In the genomic region with DNA sequence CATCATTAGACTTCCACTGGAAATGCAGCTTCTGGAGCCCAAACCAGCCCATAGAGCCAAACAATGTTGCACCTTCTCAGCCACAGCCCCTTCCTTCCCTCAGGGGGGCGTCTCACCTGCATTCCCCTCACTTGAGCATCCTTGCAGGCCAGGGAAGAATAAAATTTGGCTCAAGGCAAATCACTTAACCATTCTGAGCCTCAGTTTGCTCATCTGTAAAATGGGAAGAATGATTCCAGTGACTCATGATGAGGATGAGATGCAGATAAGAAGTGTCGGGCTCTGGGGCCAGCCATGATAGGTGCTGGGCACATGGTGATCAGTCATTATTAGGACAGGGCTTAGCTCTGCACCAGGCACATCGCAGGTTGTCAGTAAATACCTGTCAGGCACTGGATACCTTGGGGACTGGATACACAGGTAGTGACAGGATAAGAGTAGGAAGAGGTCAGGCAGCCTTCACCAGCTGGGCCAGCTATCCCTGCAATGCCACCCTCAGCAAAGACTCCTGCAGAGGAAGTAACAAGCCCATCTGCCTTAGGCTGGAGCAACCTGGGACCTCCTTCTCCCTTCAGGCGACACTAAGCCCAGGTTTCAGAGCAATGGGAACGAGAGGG, we compare ENCODE assay signal across 15 cellular contexts.
DNase-seq lines count a peak whose midpoint lies in the region; FAIRE-seq and TF ChIP-seq lines count a peak whose summit lies in the region.
"Had no signal": no experiment of that assay in that cellular context is flagged by ENCODE, and none has a peak within 500 bp of the region (broad histone marks: within the 10 kb centered on the region; RNA-seq: fewer than 3 reads in every experiment).

No MANE protein-coding gene starts in this region.

- no peak overlapping the region for H3K4me3 Mint-ChIP-seq in endodermal cell
- H3K4me3 Mint-ChIP-seq in activated CD4-positive, alpha-beta T cell treated with anti-CD3 and anti-CD28 coated beads, Interleukin-2, amount 10 ng/mL, durations not matched to agents 7 days and 5 days = no peak overlapping the region

- intact Hi-C loops in posterior vena cava (cut with DNase I) = loop anchor here in 1 of 2 donors (10.0 kb wide), 1 partner anchor 206 kb away; no protein-coding TSS in a partner anchor

- no peak overlapping the region for H3K9ac ChIP-seq in endodermal cell (ENCODE audit: extremely low read depth, low read length, poor library complexity, severe bottlenecking)
- H3K9ac ChIP-seq: BLaER1 had no signal

- no peaks in the 10 kb centered on the region for H3K36me3 ChIP-seq in endodermal cell (ENCODE audit: control insufficient read depth, insufficient read depth, low read length)
- H3K36me3 ChIP-seq: BLaER1 had no signal

- H3K27ac Mint-ChIP-seq in endodermal cell = no peak overlapping the region
- no peak overlapping the region for H3K27ac Mint-ChIP-seq in activated CD4-positive, alpha-beta T cell treated with anti-CD3 and anti-CD28 coated beads, Interleukin-2, amount 10 ng/mL, durations not matched to agents 7 days and 5 days
- H3K27ac Mint-ChIP-seq: CD4-positive, CD25-positive, alpha-beta regulatory T cell had no signal

- 82 to 90% methylated on average over 4 to 5 of the region's 5 CpGs for WGBS in endodermal cell (ENCODE audit: insufficient coverage in 1 of 2, insufficient read length in 1 of 2), 2 experiments

- DNase-seq in activated effector memory CD4-positive, alpha-beta T cell treated with anti-CD3 and anti-CD28 coated beads, Interleukin-2, amount 50 U/mL, for 16 hours = peak; percentile 25
- no peak for DNase-seq in activated effector memory CD4-positive, alpha-beta T cell treated with Interleukin-2 at 50 U/mL for 16 hours
- peak; percentile 47 for DNase-seq in endodermal cell
- DNase-seq in posterior vena cava (ENCODE audit: low spot score) = peak; percentile 53
- DNase-seq in urothelium cell line (ENCODE audit: low spot score) = no peak
- DNase-seq in NCI-H2196 (lab: John Stamatoyannopoulos, UW; ENCODE audit: unreplicated experiment) = no peak
- DNase-seq in NCI-H1436 (lab: John Stamatoyannopoulos, UW) = no peak
- DNase-seq in activated CD4-positive, alpha-beta T cell treated with anti-CD3 and anti-CD28 coated beads, Interleukin-2, amount 10 ng/mL, durations not matched to agents 7 days and 5 days = no peak
- DNase-seq: AML-193; CD4-positive, CD25-positive, alpha-beta regulatory T cell; DMS53; GF-D8; H7 had no signal

- POLR2A ChIA-PET in activated CD4-positive, alpha-beta T cell treated with anti-CD3 and anti-CD28 coated beads, Interleukin-2, amount 10 ng/mL, durations not matched to agents 7 days and 5 days (lab: Charles Lee) = no interaction called here

- no peaks in the 10 kb centered on the region for H3K36me3 Mint-ChIP-seq in endodermal cell (ENCODE audit: low read depth)
- H3K36me3 Mint-ChIP-seq in activated CD4-positive, alpha-beta T cell treated with anti-CD3 and anti-CD28 coated beads, Interleukin-2, amount 10 ng/mL, durations not matched to agents 7 days and 5 days (ENCODE audit: low read depth) = no peaks in the 10 kb centered on the region
- H3K36me3 Mint-ChIP-seq: CD4-positive, CD25-positive, alpha-beta regulatory T cell had no signal

- H3K4me3 ChIP-seq in endodermal cell (ENCODE audit: low read length) = no peak overlapping the region
- H3K4me3 ChIP-seq: BLaER1 had no signal

- CTCF ChIA-PET in activated CD4-positive, alpha-beta T cell treated with anti-CD3 and anti-CD28 coated beads, Interleukin-2, amount 10 ng/mL, durations not matched to agents 7 days and 5 days (lab: Charles Lee) = interaction anchor here (1.4 kb wide), 1 partner anchor 263 kb away, joined by 4 read pairs; no protein-coding TSS in a partner anchor

- H3K4me1 Mint-ChIP-seq in endodermal cell = peaks cover 7% of the 10 kb centered on the region
- no peaks in the 10 kb centered on the region for H3K4me1 Mint-ChIP-seq in activated CD4-positive, alpha-beta T cell treated with anti-CD3 and anti-CD28 coated beads, Interleukin-2, amount 10 ng/mL, durations not matched to agents 7 days and 5 days
- H3K4me1 Mint-ChIP-seq: CD4-positive, CD25-positive, alpha-beta regulatory T cell had no signal

- H3K27me3 Mint-ChIP-seq in endodermal cell (ENCODE audit: insufficient read depth) = peaks cover 6% of the 10 kb centered on the region
- peaks cover 2% of the 10 kb centered on the region for H3K27me3 Mint-ChIP-seq in activated CD4-positive, alpha-beta T cell treated with anti-CD3 and anti-CD28 coated beads, Interleukin-2, amount 10 ng/mL, durations not matched to agents 7 days and 5 days

- no peaks in the 10 kb centered on the region for H3K27me3 ChIP-seq in endodermal cell (ENCODE audit: control insufficient read depth, insufficient read depth, low read length, poor library complexity, severe bottlenecking)
- H3K27me3 ChIP-seq: BLaER1 had no signal

- TF ChIP-seq CTCF in endodermal cell (conservative IDR thresholded peaks at IDR 0.05) = no peak

- no peaks in the 10 kb centered on the region for H3K9me3 ChIP-seq in endodermal cell (ENCODE audit: control insufficient read depth, low read length)

- FAIRE-seq in urothelium cell line (lab: Jason Lieb, UNC) = peak; percentile 20

- H3K9me3 Mint-ChIP-seq in endodermal cell = peaks cover 1% of the 10 kb centered on the region
- peaks cover 11% of the 10 kb centered on the region for H3K9me3 Mint-ChIP-seq in activated CD4-positive, alpha-beta T cell treated with anti-CD3 and anti-CD28 coated beads, Interleukin-2, amount 10 ng/mL, durations not matched to agents 7 days and 5 days

- H3K4me1 ChIP-seq in endodermal cell (ENCODE audit: control insufficient read depth, insufficient read depth, low read length) = peaks cover 3% of the 10 kb centered on the region

- no peak overlapping the region for H3K27ac ChIP-seq in endodermal cell (ENCODE audit: low read depth, low read length)
- H3K27ac ChIP-seq: 22Rv1, BLaER1 had no signal

Comparison
In these comparisons a context has a peak if more than half of its experiments do, and no peak if none do; other contexts are left out.
1. DNase-seq: peak in activated effector memory CD4-positive, alpha-beta T cell treated with anti-CD3 and anti-CD28 coated beads, Interleukin-2, amount 50 U/mL, for 16 hours (single experiment), endodermal cell (single experiment) and posterior vena cava (single experiment); none in activated effector memory CD4-positive, alpha-beta T cell treated with Interleukin-2 at 50 U/mL for 16 hours (single experiment), urothelium cell line (single experiment), NCI-H2196 (single experiment), NCI-H1436 (single experiment) and activated CD4-positive, alpha-beta T cell treated with anti-CD3 and anti-CD28 coated beads, Interleukin-2, amount 10 ng/mL, durations not matched to agents 7 days and 5 days (single experiment).